Comparison of ENCODE assay signal across 24 cellular contexts in genomic region chr2:154125900-154126299, GRCh38.
"Had no signal": no experiment of that assay in that cellular context is flagged by ENCODE, and none has a peak within 500 bp of the region (broad histone marks: within the 10 kb centered on the region; RNA-seq: fewer than 3 reads in every experiment).

No MANE protein-coding gene starts in this region.

- H3K79me2 ChIP-seq: hepatocyte, parathyroid adenoma had no signal

- ATAC-seq: activated T-helper 17 cell treated with anti-CD3 and anti-CD28 coated beads, Interleukin-2, amount 50 U/mL, for 72 hours; foreskin keratinocyte; natural killer cell treated with Interleukin-12 subunit alpha and Interleukin-12 subunit beta and Interleukin-15 and Interleukin-18, amount 100 ng/mL, for 72 hours; sciatic nerve; stimulated activated effector memory CD8-positive, alpha-beta T cell treated with anti-CD3 and anti-CD28 coated beads, Interleukin-12 subunit alpha, Interleukin-12 subunit beta, amount 100 ng/mL, for 72 hours had no signal

- H3K36me3 Mint-ChIP-seq: stimulated activated effector memory CD8-positive, alpha-beta T cell treated with anti-CD3 and anti-CD28 coated beads, Interleukin-12 subunit alpha, Interleukin-12 subunit beta, amount 100 ng/mL, for 72 hours; type B pancreatic cell had no signal

- H3K9ac ChIP-seq: parathyroid adenoma had no signal

- H3K9me3 Mint-ChIP-seq: activated B cell treated with CpG ODN at 0.5 μM for 24 hours, type B pancreatic cell had no signal

- H3K4me1 ChIP-seq: foreskin keratinocyte, parathyroid adenoma, stomach had no signal

- H3K9me3 ChIP-seq: neutrophil had no signal

- H3K4me1 Mint-ChIP-seq: activated B cell treated with CpG ODN at 0.5 μM for 24 hours; activated CD4-positive, alpha-beta memory T cell treated with anti-CD3 and anti-CD28 coated beads, Interleukin-2, amount 10 ng/mL, durations not matched to agents 7 days and 5 days; activated T-helper 17 cell treated with anti-CD3 and anti-CD28 coated beads, Interleukin-2, amount 50 U/mL, for 72 hours; central memory CD8-positive, alpha-beta T cell; mesothelial cell of epicardium; stimulated activated effector memory CD8-positive, alpha-beta T cell treated with anti-CD3 and anti-CD28 coated beads, Interleukin-12 subunit alpha, Interleukin-12 subunit beta, amount 100 ng/mL, for 72 hours had no signal

- H3K36me3 ChIP-seq: brain microvascular endothelial cell, neutrophil, stomach had no signal

- DNase-seq: activated B cell treated with CpG ODN at 0.5 μM for 24 hours; activated CD4-positive, alpha-beta memory T cell treated with anti-CD3 and anti-CD28 coated beads, Interleukin-2, amount 10 ng/mL, durations not matched to agents 7 days and 5 days; activated CD4-positive, alpha-beta T cell treated with anti-CD3 and anti-CD28 coated beads for 48 hours; activated naive CD4-positive, alpha-beta T cell treated with anti-CD3 and anti-CD28 coated beads for 36 hours; activated T-cell treated with anti-CD3 and anti-CD28 coated beads, Interleukin-2, amount 50 U/mL, for 1 hour; anterior cingulate cortex; brain microvascular endothelial cell; erythroblast; foreskin keratinocyte; stimulated activated CD4-positive, alpha-beta T cell treated with anti-CD3 and anti-CD28 coated beads, Interleukin-4, amount 100 ng/mL, for 24 hours; stomach had no signal

- H3K27me3 Mint-ChIP-seq: activated B cell treated with CpG ODN at 0.5 μM for 24 hours; activated CD4-positive, alpha-beta memory T cell treated with anti-CD3 and anti-CD28 coated beads, Interleukin-2, amount 10 ng/mL, durations not matched to agents 7 days and 5 days; activated T-helper 17 cell treated with anti-CD3 and anti-CD28 coated beads, Interleukin-2, amount 50 U/mL, for 72 hours; central memory CD8-positive, alpha-beta T cell; natural killer cell treated with Interleukin-12 subunit alpha and Interleukin-12 subunit beta and Interleukin-15 and Interleukin-18, amount 100 ng/mL, for 72 hours; type B pancreatic cell had no signal

- H3K27ac ChIP-seq: brain microvascular endothelial cell, coronary artery, foreskin keratinocyte, hepatocyte, neutrophil, parathyroid adenoma, stomach had no signal

- H3K4me2 ChIP-seq: hepatocyte had no signal

- H2AFZ ChIP-seq: hepatocyte, parathyroid adenoma had no signal

- H3K4me3 Mint-ChIP-seq: activated B cell treated with CpG ODN at 0.5 μM for 24 hours; activated CD4-positive, alpha-beta memory T cell treated with anti-CD3 and anti-CD28 coated beads, Interleukin-2, amount 10 ng/mL, durations not matched to agents 7 days and 5 days; activated naive CD4-positive, alpha-beta T cell treated with anti-CD3 and anti-CD28 coated beads for 36 hours; activated T-helper 17 cell treated with anti-CD3 and anti-CD28 coated beads, Interleukin-2, amount 50 U/mL, for 72 hours; central memory CD8-positive, alpha-beta T cell; mesothelial cell of epicardium; natural killer cell treated with Interleukin-12 subunit alpha and Interleukin-12 subunit beta and Interleukin-15 and Interleukin-18, amount 100 ng/mL, for 72 hours; stimulated activated effector memory CD8-positive, alpha-beta T cell treated with anti-CD3 and anti-CD28 coated beads, Interleukin-12 subunit alpha, Interleukin-12 subunit beta, amount 100 ng/mL, for 72 hours; T-helper 2 cell treated with Interferon-gamma antibody and Interleukin-4, amounts not matched to agents 5 μg/mL and 100 μg/mL, for 36 hours; type B pancreatic cell had no signal

- H3K27ac Mint-ChIP-seq: activated B cell treated with CpG ODN at 0.5 μM for 24 hours; activated CD4-positive, alpha-beta memory T cell treated with anti-CD3 and anti-CD28 coated beads, Interleukin-2, amount 10 ng/mL, durations not matched to agents 7 days and 5 days; activated naive CD4-positive, alpha-beta T cell treated with anti-CD3 and anti-CD28 coated beads for 36 hours; activated T-helper 17 cell treated with anti-CD3 and anti-CD28 coated beads, Interleukin-2, amount 50 U/mL, for 72 hours; mesothelial cell of epicardium; natural killer cell treated with Interleukin-12 subunit alpha and Interleukin-12 subunit beta and Interleukin-15 and Interleukin-18, amount 100 ng/mL, for 72 hours; stimulated activated effector memory CD8-positive, alpha-beta T cell treated with anti-CD3 and anti-CD28 coated beads, Interleukin-12 subunit alpha, Interleukin-12 subunit beta, amount 100 ng/mL, for 72 hours; T-helper 2 cell treated with Interferon-gamma antibody and Interleukin-4, amounts not matched to agents 5 μg/mL and 100 μg/mL, for 36 hours; type B pancreatic cell had no signal

- H3K4me3 ChIP-seq: coronary artery, hepatocyte, lung, stomach had no signal

- H3K27me3 ChIP-seq: brain microvascular endothelial cell, foreskin keratinocyte, hepatocyte, neutrophil, stomach had no signal
